In the genomic region with DNA sequence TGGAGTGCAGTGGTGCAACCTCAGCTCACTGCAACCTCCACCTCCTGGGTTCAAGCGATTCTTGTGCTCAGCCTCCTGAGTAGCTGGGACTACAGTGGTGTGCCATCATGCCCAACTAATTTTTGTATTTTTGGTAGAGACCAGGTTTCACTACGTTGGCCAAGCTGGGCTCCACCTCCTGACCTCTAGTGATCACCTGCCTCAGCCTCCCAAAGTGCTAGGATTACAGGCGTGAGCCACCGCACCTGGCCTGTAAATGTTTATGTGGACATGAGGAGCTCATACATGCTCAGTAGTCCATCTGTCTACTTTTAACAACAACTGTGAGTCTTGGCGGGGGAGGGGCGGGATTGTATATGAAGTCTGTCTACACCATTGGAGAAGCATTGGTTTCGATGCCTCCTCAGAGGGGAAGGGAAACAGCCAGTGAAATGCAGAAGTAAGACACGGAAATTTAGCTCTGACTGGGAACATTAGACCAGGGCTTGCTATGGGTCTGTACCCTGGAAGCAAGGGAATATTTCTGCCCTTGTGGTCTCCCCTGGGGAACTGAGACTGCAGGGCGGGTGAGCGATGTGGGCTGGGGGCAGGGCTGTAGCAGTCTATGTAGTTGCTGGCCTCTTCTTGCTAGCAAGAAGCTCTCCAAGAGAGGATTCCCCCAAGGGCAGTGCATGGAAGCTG, we compare ENCODE assay signal across 10 cellular contexts. TPM values are rescaled to one million over a fixed set of nuclear protein-coding genes. Genes with fewer than 3 reads are reported as not detected.
DNase-seq lines count a peak whose midpoint lies in the region; ATAC-seq lines count a peak whose summit lies in the region.
"Had no signal": no experiment of that assay in that cellular context is flagged by ENCODE, and none has a peak within 500 bp of the region (broad histone marks: within the 10 kb centered on the region; RNA-seq: fewer than 3 reads in every experiment).

No MANE protein-coding gene starts in this region.

- no peaks in the 10 kb centered on the region for H3K79me1 ChIP-seq in trophoblast cell (ENCODE audit: low read length)

- H3K4me1 ChIP-seq in trophoblast cell (ENCODE audit: control insufficient read depth in 1 of 2, insufficient read depth in 2 of 2, low read length in 2 of 2) = no peaks in the 10 kb centered on the region

- no peaks in the 10 kb centered on the region for H3K9me3 ChIP-seq in trophoblast cell (ENCODE audit: insufficient read depth, low read depth, low read length)
- H3K9me3 ChIP-seq: ovary had no signal

- H4K12ac ChIP-seq in trophoblast cell (ENCODE audit: low read depth, low read length) = no peak overlapping the region

- no peaks in the 10 kb centered on the region for H3K27me3 Mint-ChIP-seq in activated naive CD8-positive, alpha-beta T cell treated with anti-CD3 and anti-CD28 coated beads, Interleukin-2, amount 50 U/mL, for 24 hours

- peak; percentile 39 for ATAC-seq in HG03039 (IDR thresholded peaks at IDR 0.05; ENCODE audit: unreplicated experiment)
- ATAC-seq in activated naive CD8-positive, alpha-beta T cell treated with anti-CD3 and anti-CD28 coated beads, Interleukin-2, amount 50 U/mL, for 24 hours = no peak

- H2BK5ac ChIP-seq in trophoblast cell (ENCODE audit: low read depth, low read length, poor library complexity) = no peak overlapping the region

- peak overlapping the region; percentile 14 for H3K27ac Mint-ChIP-seq in activated naive CD8-positive, alpha-beta T cell treated with anti-CD3 and anti-CD28 coated beads, Interleukin-2, amount 50 U/mL, for 24 hours

- no peak overlapping the region for H3K4me3 Mint-ChIP-seq in activated naive CD8-positive, alpha-beta T cell treated with anti-CD3 and anti-CD28 coated beads, Interleukin-2, amount 50 U/mL, for 24 hours

- no peak overlapping the region for H4K8ac ChIP-seq in trophoblast cell (ENCODE audit: low read depth, low read length)

- no peak overlapping the region for H2BK120ac ChIP-seq in trophoblast cell (ENCODE audit: insufficient read depth, low read length, poor library complexity)

- H3K4me2 ChIP-seq in trophoblast cell (ENCODE audit: low read length) = no peak overlapping the region

- peaks cover 40% of the 10 kb centered on the region for H3K4me1 Mint-ChIP-seq in activated naive CD8-positive, alpha-beta T cell treated with anti-CD3 and anti-CD28 coated beads, Interleukin-2, amount 50 U/mL, for 24 hours

- no peak overlapping the region for H3K9ac ChIP-seq in trophoblast cell (ENCODE audit: low read length)

- no peak overlapping the region for H4K91ac ChIP-seq in trophoblast cell (ENCODE audit: low read depth, low read length)

- H3K36me3 Mint-ChIP-seq in activated naive CD8-positive, alpha-beta T cell treated with anti-CD3 and anti-CD28 coated beads, Interleukin-2, amount 50 U/mL, for 24 hours (ENCODE audit: low read depth) = peaks cover 33% of the 10 kb centered on the region

- peaks cover 3 to 10% of the 10 kb centered on the region in 2 experiments for H3K36me3 ChIP-seq in trophoblast cell (ENCODE audit: control insufficient read depth in 1 of 2, insufficient read depth in 2 of 2, low read length in 2 of 2)
- H3K36me3 ChIP-seq: ovary had no signal

- H3K4me3 ChIP-seq in trophoblast cell (ENCODE audit: low read depth, low read length) = no peak overlapping the region
- H3K4me3 ChIP-seq: ovary had no signal

- no peak overlapping the region for H2BK12ac ChIP-seq in trophoblast cell (ENCODE audit: low read length)

- H2AFZ ChIP-seq in trophoblast cell (ENCODE audit: insufficient read depth, low read length, poor library complexity) = no peak overlapping the region

- H3K4ac ChIP-seq in trophoblast cell (ENCODE audit: low read depth, low read length) = no peak overlapping the region

- DNase-seq in GM19238 (ENCODE audit: insufficient read length, low spot score) = peak; percentile 17
- no peak for DNase-seq in activated naive CD8-positive, alpha-beta T cell treated with anti-CD3 and anti-CD28 coated beads, Interleukin-2, amount 50 U/mL, for 24 hours
- peak; percentile 9 to 31 for DNase-seq in trophoblast cell
- no peak for DNase-seq in foreskin melanocyte
- no peak for DNase-seq in stimulated activated CD4-positive, alpha-beta T cell treated with anti-CD3 and anti-CD28 coated beads, Interleukin-2, amount 100 ng/mL, for 24 hours
- DNase-seq in hepatic stellate cell (ENCODE audit: low spot score) = no peak
- no peak for DNase-seq in HPDE6-E6E7 (ENCODE audit: extremely low spot score)
- DNase-seq: NCI-H187 had no signal

- no peak overlapping the region for H3K14ac ChIP-seq in trophoblast cell (ENCODE audit: low read length)

- no peak overlapping the region for H3K23ac ChIP-seq in trophoblast cell (ENCODE audit: low read length)

- no peaks in the 10 kb centered on the region for H3K9me3 Mint-ChIP-seq in activated naive CD8-positive, alpha-beta T cell treated with anti-CD3 and anti-CD28 coated beads, Interleukin-2, amount 50 U/mL, for 24 hours

- H3K79me2 ChIP-seq in trophoblast cell (ENCODE audit: control insufficient read depth, insufficient read depth, low read length, poor library complexity) = no peaks in the 10 kb centered on the region

- H3K27me3 ChIP-seq in trophoblast cell (ENCODE audit: insufficient read depth, low read length) = no peaks in the 10 kb centered on the region
- H3K27me3 ChIP-seq: ovary had no signal

- no peak overlapping the region for H2AK5ac ChIP-seq in trophoblast cell (ENCODE audit: low read length)

- no CpG with 5 or more reads among the region's 10 CpGs for WGBS in trophoblast cell (ENCODE audit: extremely low coverage, insufficient coverage, insufficient read length)

- H3K18ac ChIP-seq in trophoblast cell (ENCODE audit: low read length) = no peak overlapping the region

- H3K27ac ChIP-seq in trophoblast cell (ENCODE audit: low read depth, low read length) = no peak overlapping the region
- H3K27ac ChIP-seq: ovary had no signal

RNA-seq across cellular contexts. Expression of a gene that starts 9.3 kb away (rescaled TPM):
- 16.1 and 16.4 TPM in 2 replicates for polyA plus RNA-seq in trophoblast cell (2013)

RNA-seq across cellular contexts. Expression of a gene that starts 58.3 kb away (rescaled TPM):
- 0.10 and 0.21 TPM in 2 replicates for polyA plus RNA-seq in trophoblast cell (2013)

Comparison
In these comparisons a context has a peak if more than half of its experiments do, and no peak if none do; other contexts are left out.
1. DNase-seq: peak in GM19238 (single experiment) and trophoblast cell (2 of 2); none in activated naive CD8-positive, alpha-beta T cell treated with anti-CD3 and anti-CD28 coated beads, Interleukin-2, amount 50 U/mL, for 24 hours (single experiment), foreskin melanocyte (single experiment), stimulated activated CD4-positive, alpha-beta T cell treated with anti-CD3 and anti-CD28 coated beads, Interleukin-2, amount 100 ng/mL, for 24 hours (0 of 2), hepatic stellate cell (single experiment) and HPDE6-E6E7 (single experiment).